In the genomic region with DNA sequence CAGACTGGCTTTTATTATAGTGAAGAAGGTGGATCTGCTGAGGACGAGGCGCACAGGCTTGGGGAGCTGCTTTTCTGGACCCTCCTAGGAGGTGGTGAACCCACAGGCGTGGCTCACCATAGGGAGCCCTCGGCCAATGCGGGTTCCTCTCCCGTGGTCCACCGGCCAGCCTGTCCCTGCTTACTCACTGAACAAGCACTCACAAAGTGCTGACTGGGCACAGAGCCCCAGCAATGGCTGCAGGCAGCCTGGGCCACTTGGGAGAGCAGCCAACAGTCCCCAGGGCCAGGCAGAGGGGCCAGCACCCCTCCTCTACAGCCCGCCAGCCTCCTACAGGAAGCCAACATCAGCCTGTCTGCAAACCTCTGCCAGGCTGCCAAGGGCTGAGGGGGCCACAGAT, we compare ENCODE assay signal across 15 cellular contexts. TPM values are rescaled to one million over a fixed set of nuclear protein-coding genes. Genes with fewer than 3 reads are reported as not detected.
DNase-seq lines count a peak whose midpoint lies in the region; ATAC-seq, FAIRE-seq and TF ChIP-seq lines count a peak whose summit lies in the region.
"Had no signal": no experiment of that assay in that cellular context is flagged by ENCODE, and none has a peak within 500 bp of the region (broad histone marks: within the 10 kb centered on the region; RNA-seq: fewer than 3 reads in every experiment).

No MANE protein-coding gene starts in this region.

- peak; percentile 75 for DNase-seq in Daoy (ENCODE audit: low read depth)
- peak; percentile 48 for DNase-seq in RPMI7951 (ENCODE audit: low read depth)
- DNase-seq in fibroblast of pulmonary artery (ENCODE audit: low read depth), result peak; percentile 34
- DNase-seq in pancreas, result no peak
- no peak for DNase-seq in NCI-H510A treated with DMSO at 0.1 percent for 48 hours (lab: John Stamatoyannopoulos, UW)
- no peak for DNase-seq in NCI-H146 treated with DMSO at 0.1 percent for 48 hours (lab: John Stamatoyannopoulos, UW; ENCODE audit: unreplicated experiment)
- DNase-seq in COLO668 (lab: John Stamatoyannopoulos, UW; ENCODE audit: unreplicated experiment), result no peak
- DNase-seq: Caco-2; effector memory CD4-positive, alpha-beta T cell; heart right ventricle; NCI-H1092 had no signal

- 91 to 92% methylated on average over 8 of the region's 8 CpGs for WGBS in pancreas, 2 donors

- TF ChIP-seq CTCF in fibroblast of pulmonary artery (IDR thresholded peaks at IDR 0.05; ENCODE audit: low read length, missing control alignments) (no peak), pancreas (IDR thresholded peaks at IDR 0.05) (no peak)

- H3K9me3 ChIP-seq in pancreas, result no peaks in the 10 kb centered on the region
- H3K9me3 ChIP-seq: Caco-2, heart right ventricle had no signal

- H3K27ac ChIP-seq in pancreas, result no peak overlapping the region
- H3K27ac ChIP-seq: heart right ventricle, VCaP had no signal

- intact Hi-C loops in pancreas (cut with DNase I), result no loop called here

- no peaks in the 10 kb centered on the region for H3K27me3 ChIP-seq in pancreas
- H3K27me3 ChIP-seq: heart right ventricle had no signal

- FAIRE-seq in pancreas (lab: Jason Lieb, UNC), result no peak

- H3K36me3 ChIP-seq in pancreas, result no peaks in the 10 kb centered on the region

- no peaks in the 10 kb centered on the region for H3K4me1 ChIP-seq in pancreas
- H3K4me1 ChIP-seq: Caco-2 had no signal

- no peak overlapping the region for H3K4me3 ChIP-seq in fibroblast of pulmonary artery (replicated peaks; ENCODE audit: low read depth, low read length)
- no peak overlapping the region for H3K4me3 ChIP-seq in pancreas
- H3K4me3 ChIP-seq: GM23338, heart right ventricle had no signal

- ATAC-seq in pancreas (peak in 3 of 4 donors; percentile 14 to 36 (median 28)), GM21423 (IDR thresholded peaks at IDR 0.05; ENCODE audit: unreplicated experiment) (no peak)
- ATAC-seq: GM23338 had no signal

RNA-seq across cellular contexts. Expression of a gene that starts 19.1 kb away (rescaled TPM):
- total RNA-seq in Daoy (2014; rRNA removed; shearing (Covaris generic)), result 18.8 and 30.4 TPM in 2 replicates
- 7.9 and 9.7 TPM in 2 replicates for total RNA-seq in RPMI7951 (2014; rRNA removed; shearing (Covaris generic))
- total RNA-seq in pancreas, result 10 to 100 TPM; 13.7 to 26.0 (median 13.8) TPM
- 10 to 100 TPM; 27.1 to 34.2 TPM for polyA plus RNA-seq in pancreas

RNA-seq across cellular contexts. Expression of a gene that starts 27.7 kb away (rescaled TPM):
- 9.6 and 14.4 TPM in 2 replicates for total RNA-seq in Daoy (2014; rRNA removed; shearing (Covaris generic))
- 1.2 and 2.3 TPM in 2 replicates for total RNA-seq in RPMI7951 (2014; rRNA removed; shearing (Covaris generic))
- 10 to 100 TPM in 1 of 6 donors, 1 to 10 TPM in 5; 4.2 to 11.9 (median 5.0) TPM for total RNA-seq in pancreas
- polyA plus RNA-seq in pancreas, result 10 to 100 TPM; 17.1 to 23.0 TPM

RNA-seq across cellular contexts. Expression of a gene that starts 51.1 kb away (rescaled TPM):
- total RNA-seq in Daoy (2014; rRNA removed; shearing (Covaris generic)), result not detected in 2 replicates
- not detected in 2 replicates for total RNA-seq in RPMI7951 (2014; rRNA removed; shearing (Covaris generic))
- total RNA-seq in pancreas, result 10 to 100 TPM; 17.7 to 41.8 (median 24.9) TPM
- polyA plus RNA-seq in pancreas, result 10 to 100 TPM; 21.8 to 37.1 TPM
- total RNA-seq: NCI-H460 had no signal

Comparison
In these comparisons a context has a peak if more than half of its experiments do, and no peak if none do; other contexts are left out.
1. DNase-seq: peak in Daoy (single experiment), RPMI7951 (single experiment) and fibroblast of pulmonary artery (single experiment); none in pancreas (0 of 6), NCI-H510A treated with DMSO at 0.1 percent for 48 hours (single experiment), NCI-H146 treated with DMSO at 0.1 percent for 48 hours (single experiment) and COLO668 (single experiment).
2. RNA of a gene that starts 51.1 kb away (total RNA-seq): 17.7 to 41.8 TPM in pancreas; not detected in Daoy and not detected in RPMI7951; every median in the first group is over 10 times any median in the second.